In genomic region chr16:1640261-1640956, GRCh38 we compare ENCODE assay signal across 15 cellular contexts.
"Had no signal": no experiment of that assay in that cellular context is flagged by ENCODE, and none has a peak within 500 bp of the region (broad histone marks: within the 10 kb centered on the region; RNA-seq: fewer than 3 reads in every experiment).

No MANE protein-coding gene starts in this region.

- H3K27ac Mint-ChIP-seq: activated naive CD8-positive, alpha-beta T cell treated with anti-CD3 and anti-CD28 coated beads, Interleukin-2, amount 10 ng/mL, durations not matched to agents 7 days and 5 days; effector memory CD8-positive, alpha-beta T cell had no signal

- H3K4me3 Mint-ChIP-seq: activated naive CD8-positive, alpha-beta T cell treated with anti-CD3 and anti-CD28 coated beads, Interleukin-2, amount 10 ng/mL, durations not matched to agents 7 days and 5 days; activated T-cell treated with anti-CD3 and anti-CD28 coated beads, Interleukin-2, amount 50 U/mL, for 4 hours; effector memory CD8-positive, alpha-beta T cell had no signal

- DNase-seq: activated CD4-positive, alpha-beta T cell treated with anti-CD3 and anti-CD28 coated beads, Interleukin-2, amount 50 U/mL, for 4 hours; activated CD4-positive, CD25-positive, alpha-beta regulatory T cell; activated gamma-delta T cell; activated naive CD8-positive, alpha-beta T cell treated with anti-CD3 and anti-CD28 coated beads, Interleukin-2, amount 10 ng/mL, durations not matched to agents 7 days and 5 days; activated T-cell treated with anti-CD3 and anti-CD28 coated beads, Interleukin-2, amount 50 U/mL, for 4 hours; aorta; colonic mucosa; effector memory CD8-positive, alpha-beta T cell; erythroblast; left colon; mesenchymal stem cell; retina; SK-N-SH had no signal

- H3K27ac ChIP-seq: colonic mucosa, thyroid gland had no signal

- H3K4me1 ChIP-seq: colonic mucosa, thyroid gland had no signal

- H3K27me3 Mint-ChIP-seq: activated naive CD8-positive, alpha-beta T cell treated with anti-CD3 and anti-CD28 coated beads, Interleukin-2, amount 10 ng/mL, durations not matched to agents 7 days and 5 days; effector memory CD8-positive, alpha-beta T cell had no signal

- H3K9me2 ChIP-seq: SK-N-SH had no signal

- H3K4me2 ChIP-seq: SK-N-SH had no signal

- H3K4me3 ChIP-seq: colonic mucosa, skin epidermis, thyroid gland had no signal

- ATAC-seq: activated T-cell treated with anti-CD3 and anti-CD28 coated beads, Interleukin-2, amount 50 U/mL, for 4 hours; effector memory CD8-positive, alpha-beta T cell; left colon had no signal

- H3K9me3 ChIP-seq: colonic mucosa, SK-N-SH, thyroid gland had no signal

- H3K9me3 Mint-ChIP-seq: activated naive CD8-positive, alpha-beta T cell treated with anti-CD3 and anti-CD28 coated beads, Interleukin-2, amount 10 ng/mL, durations not matched to agents 7 days and 5 days; activated T-cell treated with anti-CD3 and anti-CD28 coated beads, Interleukin-2, amount 50 U/mL, for 4 hours; effector memory CD8-positive, alpha-beta T cell had no signal

- H3K27me3 ChIP-seq: colonic mucosa, thyroid gland had no signal
